ENCODE assay signal across 26 cellular contexts in genomic region chr9:100125236-100125635, GRCh38.
"Had no signal": no experiment of that assay in that cellular context is flagged by ENCODE, and none has a peak within 500 bp of the region (broad histone marks: within the 10 kb centered on the region; RNA-seq: fewer than 3 reads in every experiment).

No MANE protein-coding gene starts in this region.

- H3K4me3 Mint-ChIP-seq: immature natural killer cell; mesothelial cell of epicardium; naive B cell; natural killer cell; stimulated activated memory B cell treated with anti-CD40 and anti-IgM and Interleukin-4, amounts not matched to agents 10 μg/mL and 1 μg/mL and 100 μg/mL, for 72 hours; stimulated activated naive CD8-positive, alpha-beta T cell treated with anti-CD3 and anti-CD28 coated beads, Interleukin-15, amount 100 ng/mL, for 72 hours; type B pancreatic cell had no signal

- H3K9me3 ChIP-seq: left ventricle myocardium inferior, ovary, psoas muscle, right atrium auricular region, uterus had no signal

- ATAC-seq: natural killer cell; psoas muscle; sciatic nerve; stimulated activated memory B cell treated with anti-CD40 and anti-IgM and Interleukin-4, amounts not matched to agents 10 μg/mL and 1 μg/mL and 100 μg/mL, for 72 hours; stimulated activated naive CD8-positive, alpha-beta T cell treated with anti-CD3 and anti-CD28 coated beads, Interleukin-15, amount 100 ng/mL, for 72 hours had no signal

- H3K27me3 ChIP-seq: ovary, right atrium auricular region, spleen, tibial nerve, uterus had no signal

- FAIRE-seq: islet of Langerhans, kidney had no signal

- H3K9me3 Mint-ChIP-seq: immature natural killer cell; naive B cell; natural killer cell; stimulated activated memory B cell treated with anti-CD40 and anti-IgM and Interleukin-4, amounts not matched to agents 10 μg/mL and 1 μg/mL and 100 μg/mL, for 72 hours; stimulated activated naive CD8-positive, alpha-beta T cell treated with anti-CD3 and anti-CD28 coated beads, Interleukin-15, amount 100 ng/mL, for 72 hours; type B pancreatic cell had no signal

- H3K27ac Mint-ChIP-seq: immature natural killer cell; mesothelial cell of epicardium; natural killer cell; stimulated activated memory B cell treated with anti-CD40 and anti-IgM and Interleukin-4, amounts not matched to agents 10 μg/mL and 1 μg/mL and 100 μg/mL, for 72 hours; type B pancreatic cell had no signal

- H3K4me1 ChIP-seq: left ventricle myocardium inferior, right atrium auricular region, spleen had no signal

- H3K27ac ChIP-seq: left ventricle myocardium inferior, ovary, psoas muscle, right atrium auricular region, skin epidermis, spleen, tibial nerve, uterus had no signal

- H3K4me3 ChIP-seq: left ventricle myocardium inferior, lung, ovary, psoas muscle, right atrium auricular region, skin epidermis, spleen, tibial nerve, uterus had no signal

- H3K4me1 Mint-ChIP-seq: mesothelial cell of epicardium; stimulated activated memory B cell treated with anti-CD40 and anti-IgM and Interleukin-4, amounts not matched to agents 10 μg/mL and 1 μg/mL and 100 μg/mL, for 72 hours had no signal

- DNase-seq: hypothalamus; immature natural killer cell; kidney; left ventricle myocardium inferior; mesendoderm; naive B cell; natural killer cell; ovary; posterior cingulate gyrus; psoas muscle; spleen; stimulated activated CD4-positive, alpha-beta T cell treated with anti-CD3 and anti-CD28 coated beads, Interleukin-4, amount 100 ng/mL, for 4 hours; stimulated activated CD8-positive, alpha-beta memory T cell treated with anti-CD3 and anti-CD28 coated beads, Interleukin-4, amount 100 ng/mL, for 48 hours; stimulated activated naive CD4-positive, alpha-beta T cell treated with Interleukin-2 at 50 U/mL for 16 hours; stimulated activated naive CD8-positive, alpha-beta T cell treated with anti-CD3 and anti-CD28 coated beads, Interleukin-15, amount 100 ng/mL, for 72 hours; substantia nigra; uterus had no signal

- H3K36me3 ChIP-seq: ovary, right atrium auricular region, uterus had no signal

- H3K27me3 Mint-ChIP-seq: naive B cell; stimulated activated memory B cell treated with anti-CD40 and anti-IgM and Interleukin-4, amounts not matched to agents 10 μg/mL and 1 μg/mL and 100 μg/mL, for 72 hours; stimulated activated naive CD8-positive, alpha-beta T cell treated with anti-CD3 and anti-CD28 coated beads, Interleukin-15, amount 100 ng/mL, for 72 hours; type B pancreatic cell had no signal
